In the genomic region with DNA sequence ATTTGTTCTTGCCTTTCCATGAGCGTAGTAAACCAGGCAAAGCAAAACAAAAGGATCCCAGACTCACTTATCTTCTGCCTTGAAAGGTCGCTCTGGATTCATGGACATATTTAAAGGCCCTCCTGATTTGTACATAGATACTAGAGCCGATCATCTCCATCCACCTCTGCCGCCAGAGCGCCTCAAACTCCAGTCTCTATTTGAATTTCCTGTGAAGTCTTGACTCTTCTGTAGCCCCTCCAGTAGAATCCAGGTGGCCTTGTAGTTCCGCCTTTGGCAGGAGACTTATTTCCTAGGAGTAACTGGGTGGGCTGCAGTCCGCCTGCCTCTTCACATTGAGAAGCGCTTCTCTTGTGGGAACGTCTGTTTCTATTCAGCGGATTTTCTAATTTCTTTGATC, we compare ENCODE assay signal across 8 cellular contexts. TPM values are rescaled to one million over a fixed set of nuclear protein-coding genes. Genes with fewer than 3 reads are reported as not detected.
DNase-seq lines count a peak whose midpoint lies in the region; ATAC-seq and TF ChIP-seq lines count a peak whose summit lies in the region.

No MANE protein-coding gene starts in this region.

- H3K4me3 ChIP-seq in BE2C (ENCODE audit: low read depth, low read length): peak overlapping the region; percentile 80
- peak overlapping the region; percentile 50 for H3K4me3 ChIP-seq in HFF-Myc (replicated peaks; ENCODE audit: low read depth, low read length)

- H3K27me3 ChIP-seq in BE2C: peaks cover 76% of the 10 kb centered on the region

- H3K9me3 ChIP-seq in BE2C: no peaks in the 10 kb centered on the region

- H3K27me3 Mint-ChIP-seq in brain: peaks cover 99% of the 10 kb centered on the region

- TF ChIP-seq CTCF in BE2C (IDR thresholded peaks at IDR 0.05; ENCODE audit: low read depth, low read length): no peak
- no peak for TF ChIP-seq CTCF in HFF-Myc (IDR thresholded peaks at IDR 0.05; ENCODE audit: low read depth, low read length, missing control alignments)
- TF ChIP-seq CTCF in brain (conservative IDR thresholded peaks at IDR 0.05): no peak

- peaks cover 4% of the 10 kb centered on the region; the same call in 1 of the 2 replicates for H3K4me1 ChIP-seq in BE2C

- H3K36me3 ChIP-seq in BE2C: no peaks in the 10 kb centered on the region

- peaks cover 56% of the 10 kb centered on the region for H3K4me1 Mint-ChIP-seq in brain

- H3K36me3 Mint-ChIP-seq in brain: no peaks in the 10 kb centered on the region

- ATAC-seq in GM18519 (IDR thresholded peaks at IDR 0.05; ENCODE audit: low FRiP score, unreplicated experiment): no peak

- DNase-seq in BE2C (no peak), HFF-Myc (ENCODE audit: extremely low read depth, low read depth) (no peak), myocyte (ENCODE audit: low read depth) (peak; percentile 40)
- DNase-seq in stimulated activated CD4-positive, alpha-beta T cell treated with anti-CD3 and anti-CD28 coated beads, Interleukin-2, amount 100 ng/mL, for 24 hours: no peak
- no peak for DNase-seq in stimulated activated CD4-positive, alpha-beta T cell treated with anti-CD3 and anti-CD28 coated beads, Interleukin-15, amount 100 ng/mL, for 24 hours
- DNase-seq in stimulated activated naive CD4-positive, alpha-beta T cell (lab: John Stamatoyannopoulos, UW): no peak

- peaks cover 0 to 24% (median 5%) of the 10 kb centered on the region in 5 experiments for H3K9me3 Mint-ChIP-seq in brain

- peak overlapping the region in 3 of 5 experiments; percentile 67 to 95 (median 92) for H3K27ac Mint-ChIP-seq in brain

- H3K4me3 Mint-ChIP-seq in brain: peak overlapping the region; percentile 80 to 93 (median 85)

RNA-seq across cellular contexts. Expression of a gene that starts 8.8 kb away (rescaled TPM):
- polyA plus RNA-seq in BE2C (2012; ENCODE audit: insufficient read depth, insufficient read length, low read depth): not detected
- 68.4 TPM for polyA plus RNA-seq in brain (ENCODE audit: insufficient read depth, low read depth, low replicate concordance)
- 96.6 and 118 TPM in 2 replicates for total RNA-seq in myocyte
- 26.2 TPM for polyA plus RNA-seq in myocyte (2012)
